8 cellular contexts compared by ENCODE assay signal in the genomic region with DNA sequence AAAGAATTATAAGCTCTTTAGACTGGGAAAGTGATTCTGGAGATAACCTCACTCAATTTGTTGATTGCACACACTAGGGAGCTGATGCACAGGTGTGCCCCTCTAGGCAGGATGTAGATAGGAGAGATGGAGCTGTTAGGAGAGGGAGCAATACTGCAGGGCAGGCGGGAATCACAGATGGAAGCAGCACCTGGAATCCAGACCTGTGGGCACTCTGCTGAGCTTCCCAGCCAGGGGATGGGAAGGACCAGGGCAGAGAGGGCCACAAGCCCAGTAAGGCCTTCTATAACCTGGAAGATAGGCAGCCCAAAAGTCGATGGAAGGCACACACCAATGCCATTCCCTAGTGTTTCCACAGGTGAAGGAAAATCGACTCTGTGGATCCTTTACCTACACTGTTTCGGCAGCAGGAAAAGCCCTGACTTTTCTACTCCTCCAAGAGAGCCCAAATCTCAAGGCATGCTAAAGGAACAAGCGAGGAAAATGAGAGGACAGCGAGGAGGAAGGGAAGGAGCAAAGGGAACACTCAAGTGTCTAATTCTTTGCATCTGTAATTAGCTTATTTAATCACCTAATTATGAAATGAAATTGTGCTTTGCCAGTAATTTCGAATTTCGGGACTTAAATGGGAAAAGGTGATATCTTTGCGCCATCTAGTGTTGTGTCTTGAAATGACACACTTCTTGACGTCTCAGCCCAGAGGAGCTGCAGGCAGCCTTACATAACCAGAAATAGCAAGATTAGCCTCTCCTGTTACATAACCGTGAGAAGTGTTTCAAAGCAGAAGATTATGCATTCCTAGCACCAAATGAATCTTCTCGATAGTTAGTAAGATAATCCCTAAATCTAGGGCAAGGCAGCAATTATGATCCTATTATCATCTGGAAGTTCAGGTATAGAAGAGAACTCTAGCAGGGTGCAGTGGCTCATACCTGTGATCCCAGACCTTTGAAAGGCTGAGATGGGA. TPM values are rescaled to one million over a fixed set of nuclear protein-coding genes. Genes with fewer than 3 reads are reported as not detected.
DNase-seq lines count a peak whose midpoint lies in the region; ATAC-seq, FAIRE-seq and TF ChIP-seq lines count a peak whose summit lies in the region.

No MANE protein-coding gene starts in this region.

- POLR2A ChIA-PET in activated B cell treated with CpG ODN at 0.5 μM for 24 hours (lab: Charles Lee) = no interaction called here

- peaks cover 2% of the 10 kb centered on the region for H3K9me3 Mint-ChIP-seq in activated B cell treated with CpG ODN at 0.5 μM for 24 hours
- peaks cover 5% of the 10 kb centered on the region for H3K9me3 Mint-ChIP-seq in osteocyte (ENCODE audit: unreplicated experiment)
- H3K9me3 Mint-ChIP-seq in activated T-helper 2 cell treated with anti-CD3 and anti-CD28 coated beads, Interferon-gamma antibody, Interleukin-2, Interleukin-4, amounts not matched to agents 10 μg/mL and 5 μg/mL and 100 μg/mL, durations not matched to agents 14 hours and 24 hours and 36 hours = no peaks in the 10 kb centered on the region

- DNase-seq in GDM1 (lab: John Stamatoyannopoulos, UW) = peak; percentile 47
- peak; percentile 24 for DNase-seq in NCI-H146 treated with DMSO at 0.1 percent for 48 hours (lab: John Stamatoyannopoulos, UW; ENCODE audit: unreplicated experiment)
- no peak for DNase-seq in activated B cell treated with CpG ODN at 0.5 μM for 24 hours
- DNase-seq in germinal center (ENCODE audit: low spot score) = peak; percentile 51
- no peak for DNase-seq in osteocyte (ENCODE audit: extremely low spot score, unreplicated experiment)
- no peak for DNase-seq in activated T-helper 2 cell treated with anti-CD3 and anti-CD28 coated beads, Interferon-gamma antibody, Interleukin-2, Interleukin-4, amounts not matched to agents 10 μg/mL and 5 μg/mL and 100 μg/mL, durations not matched to agents 14 hours and 24 hours and 36 hours (ENCODE audit: low spot score)

- no peaks in the 10 kb centered on the region for H3K36me3 Mint-ChIP-seq in activated B cell treated with CpG ODN at 0.5 μM for 24 hours (ENCODE audit: low read depth)
- no peaks in the 10 kb centered on the region for H3K36me3 Mint-ChIP-seq in osteocyte (ENCODE audit: unreplicated experiment)
- H3K36me3 Mint-ChIP-seq in activated T-helper 2 cell treated with anti-CD3 and anti-CD28 coated beads, Interferon-gamma antibody, Interleukin-2, Interleukin-4, amounts not matched to agents 10 μg/mL and 5 μg/mL and 100 μg/mL, durations not matched to agents 14 hours and 24 hours and 36 hours (ENCODE audit: low read depth) = no peaks in the 10 kb centered on the region

- peak; percentile 95 for FAIRE-seq in A204.1 (lab: Jason Lieb, UNC)

- H3K27ac Mint-ChIP-seq in activated B cell treated with CpG ODN at 0.5 μM for 24 hours = no peak overlapping the region
- H3K27ac Mint-ChIP-seq in osteocyte (ENCODE audit: unreplicated experiment) = no peak overlapping the region
- no peak overlapping the region for H3K27ac Mint-ChIP-seq in activated T-helper 2 cell treated with anti-CD3 and anti-CD28 coated beads, Interferon-gamma antibody, Interleukin-2, Interleukin-4, amounts not matched to agents 10 μg/mL and 5 μg/mL and 100 μg/mL, durations not matched to agents 14 hours and 24 hours and 36 hours

- H3K4me1 Mint-ChIP-seq in activated B cell treated with CpG ODN at 0.5 μM for 24 hours = no peaks in the 10 kb centered on the region
- H3K4me1 Mint-ChIP-seq in osteocyte (ENCODE audit: unreplicated experiment) = no peaks in the 10 kb centered on the region
- no peaks in the 10 kb centered on the region for H3K4me1 Mint-ChIP-seq in activated T-helper 2 cell treated with anti-CD3 and anti-CD28 coated beads, Interferon-gamma antibody, Interleukin-2, Interleukin-4, amounts not matched to agents 10 μg/mL and 5 μg/mL and 100 μg/mL, durations not matched to agents 14 hours and 24 hours and 36 hours (ENCODE audit: low read depth)

- H3K4me3 Mint-ChIP-seq in activated B cell treated with CpG ODN at 0.5 μM for 24 hours = no peak overlapping the region
- H3K4me3 Mint-ChIP-seq in osteocyte (ENCODE audit: unreplicated experiment) = no peak overlapping the region
- H3K4me3 Mint-ChIP-seq in activated T-helper 2 cell treated with anti-CD3 and anti-CD28 coated beads, Interferon-gamma antibody, Interleukin-2, Interleukin-4, amounts not matched to agents 10 μg/mL and 5 μg/mL and 100 μg/mL, durations not matched to agents 14 hours and 24 hours and 36 hours (ENCODE audit: low read depth) = no peak overlapping the region

- TF ChIP-seq CTCF in activated B cell treated with CpG ODN at 0.5 μM for 24 hours (IDR thresholded peaks at IDR 0.05) (peak; percentile 41), osteocyte (IDR thresholded peaks at IDR 0.05) (peak; percentile 86)

- H3K27me3 Mint-ChIP-seq in activated B cell treated with CpG ODN at 0.5 μM for 24 hours (peaks cover 28% of the 10 kb centered on the region), osteocyte (ENCODE audit: unreplicated experiment) (peaks cover 13% of the 10 kb centered on the region)
- H3K27me3 Mint-ChIP-seq in activated T-helper 2 cell treated with anti-CD3 and anti-CD28 coated beads, Interferon-gamma antibody, Interleukin-2, Interleukin-4, amounts not matched to agents 10 μg/mL and 5 μg/mL and 100 μg/mL, durations not matched to agents 14 hours and 24 hours and 36 hours (ENCODE audit: low read depth) = peaks cover 6% of the 10 kb centered on the region

- intact Hi-C loops in activated B cell treated with CpG ODN at 0.5 μM for 24 hours (cut with micrococcal nuclease) = loop anchor here (1.0 to 5.0 kb wide), 5 partner anchors 99 to 1291 kb away; a partner anchor contains a TSS
- intact Hi-C loops in activated T-helper 2 cell treated with anti-CD3 and anti-CD28 coated beads, Interferon-gamma antibody, Interleukin-2, Interleukin-4, amounts not matched to agents 10 μg/mL and 5 μg/mL and 100 μg/mL, durations not matched to agents 14 hours and 24 hours and 36 hours (cut with micrococcal nuclease) = loop anchor here (2.0 kb wide), 1 partner anchor 397 kb away; no protein-coding TSS in a partner anchor

- ATAC-seq in HG02571 (IDR thresholded peaks at IDR 0.05; ENCODE audit: unreplicated experiment) = peak; percentile 59
- ATAC-seq in activated B cell treated with CpG ODN at 0.5 μM for 24 hours (ENCODE audit: low read depth) = peak; percentile 60

- CTCF ChIA-PET in activated B cell treated with CpG ODN at 0.5 μM for 24 hours (lab: Charles Lee) = interaction anchor here (0.7 to 4.8 kb wide), 5 partner anchors 31 to 998 kb away, joined by 3 to 49 read pairs (median 3); a partner anchor contains a TSS

RNA-seq across cellular contexts. Expression of a gene that starts 31.0 kb away (rescaled TPM):
- total RNA-seq in activated B cell treated with CpG ODN at 0.5 μM for 24 hours = not detected in 2 replicates
- 7.5 and 8.2 TPM in 2 replicates for total RNA-seq in osteocyte
- not detected in 2 replicates for total RNA-seq in activated T-helper 2 cell treated with anti-CD3 and anti-CD28 coated beads, Interferon-gamma antibody, Interleukin-2, Interleukin-4, amounts not matched to agents 10 μg/mL and 5 μg/mL and 100 μg/mL, durations not matched to agents 14 hours and 24 hours and 36 hours

Comparison
In these comparisons a context has a peak if more than half of its experiments do, and no peak if none do; other contexts are left out.
1. DNase-seq: peak in GDM1 (single experiment), NCI-H146 treated with DMSO at 0.1 percent for 48 hours (single experiment) and germinal center (single experiment); none in activated B cell treated with CpG ODN at 0.5 μM for 24 hours (single experiment), osteocyte (single experiment) and activated T-helper 2 cell treated with anti-CD3 and anti-CD28 coated beads, Interferon-gamma antibody, Interleukin-2, Interleukin-4, amounts not matched to agents 10 μg/mL and 5 μg/mL and 100 μg/mL, durations not matched to agents 14 hours and 24 hours and 36 hours (single experiment).